Comparison of ENCODE assay signal across 7 cellular contexts in genomic region chr1:108125312-108126138, GRCh38.
DNase-seq lines count a peak whose midpoint lies in the region; ATAC-seq and TF ChIP-seq lines count a peak whose summit lies in the region.

No MANE protein-coding gene starts in this region.

- TF ChIP-seq CTCF in gastrocnemius medialis (IDR thresholded peaks at IDR 0.05 in 4 of 5, conservative IDR thresholded peaks at IDR 0.05 in 1 of 5): peak; percentile 79 to 94 (median 88)

- in situ Hi-C loops in gastrocnemius medialis (cut with MboI; ENCODE audit: low sequenced_read_pairs in 4 of 4): loop anchor here (5.0 kb wide), 3 partner anchors 338 to 348 kb away; no protein-coding TSS in a partner anchor

- no peak overlapping the region for H3K27ac ChIP-seq in right cardiac atrium (ENCODE audit: low read length)
- H3K27ac ChIP-seq in gastrocnemius medialis: no peak overlapping the region

- peaks cover 5% of the 10 kb centered on the region for H3K36me3 Mint-ChIP-seq in T-helper 17 cell (ENCODE audit: low read depth)

- H3K36me3 ChIP-seq in gastrocnemius medialis: no peaks in the 10 kb centered on the region

- intact Hi-C loops in right cardiac atrium (cut with DNase I) (loop anchor here (2.0 to 5.0 kb wide), 2 partner anchors 343 kb away; no protein-coding TSS in a partner anchor), gastrocnemius medialis (cut with DNase I; ENCODE audit: low total_unique reads) (loop anchor here (1.0 to 10.0 kb wide), 3 partner anchors 161 to 343 kb away; partner anchors contain the start of gene VAV3)

- no peaks in the 10 kb centered on the region for H3K4me1 ChIP-seq in right cardiac atrium (ENCODE audit: control insufficient read depth, insufficient read depth, low read length)
- no peaks in the 10 kb centered on the region for H3K4me1 ChIP-seq in gastrocnemius medialis

- H3K27ac Mint-ChIP-seq in T-helper 17 cell: peak overlapping the region; percentile 14

- WGBS in right cardiac atrium: 6% methylated on average over 7 of the region's 7 CpGs

- peaks cover 15% of the 10 kb centered on the region for H3K4me1 Mint-ChIP-seq in T-helper 17 cell

- ATAC-seq in GM18502 (IDR thresholded peaks at IDR 0.05; ENCODE audit: poor library complexity, unreplicated experiment): peak; percentile 96
- ATAC-seq in HG02852 (IDR thresholded peaks at IDR 0.05; ENCODE audit: unreplicated experiment): peak; percentile 92
- ATAC-seq in T-helper 17 cell: peak; percentile 95
- peak; percentile 93 to 95 for ATAC-seq in right cardiac atrium
- peak; percentile 89 to 97 for ATAC-seq in gastrocnemius medialis

- peak; percentile 59 for DNase-seq in NCI-H1436 (lab: John Stamatoyannopoulos, UW)
- peak in 2 of 3 donors; percentile 38 to 56 for DNase-seq in T-helper 17 cell
- DNase-seq in amygdala (lab: John Stamatoyannopoulos, UW): peak in 52 of 56 donors; percentile 5 to 79 (median 36)
- peak; percentile 38 to 65 (median 61) for DNase-seq in right cardiac atrium
- peak; percentile 30 to 49 for DNase-seq in gastrocnemius medialis

- H3K27me3 ChIP-seq in right cardiac atrium (ENCODE audit: control insufficient read depth, insufficient read depth) (no peaks in the 10 kb centered on the region), gastrocnemius medialis (no peaks in the 10 kb centered on the region)

- H3K9me3 ChIP-seq in T-helper 17 cell (ENCODE audit: control insufficient read depth, low read length, poor library complexity, severe bottlenecking) (no peaks in the 10 kb centered on the region), right cardiac atrium (ENCODE audit: control insufficient read depth, low read length) (no peaks in the 10 kb centered on the region), gastrocnemius medialis (no peaks in the 10 kb centered on the region)

- H3K27me3 Mint-ChIP-seq in T-helper 17 cell: peaks cover 20% of the 10 kb centered on the region

- no peak overlapping the region for H3K4me3 Mint-ChIP-seq in T-helper 17 cell

- no peak overlapping the region for H3K4me3 ChIP-seq in right cardiac atrium (ENCODE audit: low read length)
- no peak overlapping the region for H3K4me3 ChIP-seq in gastrocnemius medialis

- TF ChIP-seq POLR2A in gastrocnemius medialis (IDR thresholded peaks at IDR 0.05): no peak
